In genomic region chr2:102063948-102064678, GRCh38 we compare ENCODE assay signal across 8 cellular contexts.
DNase-seq lines count a peak whose midpoint lies in the region; ATAC-seq and TF ChIP-seq lines count a peak whose summit lies in the region.

No MANE protein-coding gene starts in this region.

- no peak for TF ChIP-seq CTCF in tibial nerve (IDR thresholded peaks at IDR 0.05)
- TF ChIP-seq CTCF in CD8-positive, alpha-beta T cell (IDR thresholded peaks at IDR 0.05), result no peak

- peaks cover 7 to 8% of the 10 kb centered on the region in 2 donors for H3K4me1 ChIP-seq in esophagus (ENCODE audit: control insufficient read depth in 2 of 2, insufficient read depth in 2 of 2, low read length in 1 of 2)
- H3K4me1 ChIP-seq in mucosa of stomach (ENCODE audit: control insufficient read depth, insufficient read depth, low read length), result peaks cover 38% of the 10 kb centered on the region
- H3K4me1 ChIP-seq in tibial nerve, result peaks cover 0 to 43% (median 16%) of the 10 kb centered on the region in 4 donors
- no peaks in the 10 kb centered on the region for H3K4me1 ChIP-seq in CD8-positive, alpha-beta T cell (ENCODE audit: insufficient read depth, low read length)

- CTCF ChIA-PET in activated naive CD4-positive, alpha-beta T cell treated with anti-CD3 and anti-CD28 coated beads, Interleukin-2, amount 10 ng/mL, durations not matched to agents 7 days and 5 days (lab: Charles Lee), result interaction anchor here (0.6 to 1.3 kb wide), 2 partner anchors 16 to 56 kb away, joined by 3 to 4 read pairs; no protein-coding TSS in a partner anchor
- CTCF ChIA-PET in CD8-positive, alpha-beta T cell (lab: Charles Lee), result interaction anchor here (0.6 to 1.7 kb wide), 4 partner anchors 9 to 1314 kb away, joined by 3 to 8 read pairs (median 4); no protein-coding TSS in a partner anchor

- H3K9me3 Mint-ChIP-seq in activated naive CD4-positive, alpha-beta T cell treated with anti-CD3 and anti-CD28 coated beads, Interleukin-2, amount 50 U/mL, for 72 hours, result peaks cover 0 to 17% of the 10 kb centered on the region in 2 donors
- H3K9me3 Mint-ChIP-seq in activated naive CD4-positive, alpha-beta T cell treated with anti-CD3 and anti-CD28 coated beads, Interleukin-2, amount 10 ng/mL, durations not matched to agents 7 days and 5 days, result peaks cover 3% of the 10 kb centered on the region
- no peaks in the 10 kb centered on the region for H3K9me3 Mint-ChIP-seq in CD8-positive, alpha-beta T cell

- no peak overlapping the region for H3K27ac Mint-ChIP-seq in activated naive CD4-positive, alpha-beta T cell treated with anti-CD3 and anti-CD28 coated beads, Interleukin-2, amount 50 U/mL, for 72 hours
- H3K27ac Mint-ChIP-seq in activated naive CD4-positive, alpha-beta T cell treated with anti-CD3 and anti-CD28 coated beads, Interleukin-2, amount 10 ng/mL, durations not matched to agents 7 days and 5 days, result no peak overlapping the region
- peak overlapping the region; percentile 49 for H3K27ac Mint-ChIP-seq in T-helper 17 cell
- H3K27ac Mint-ChIP-seq in CD8-positive, alpha-beta T cell, result no peak overlapping the region

- peak overlapping the region; percentile 25 for H3K9ac ChIP-seq in mucosa of stomach (ENCODE audit: low read length)

- H3K27ac ChIP-seq in esophagus (ENCODE audit: low read depth in 2 of 2, low read length in 1 of 2) (peak overlapping the region; percentile 85 to 95), tibial nerve (peak overlapping the region; percentile 61 to 92 (median 88))
- no peak overlapping the region for H3K27ac ChIP-seq in CD8-positive, alpha-beta T cell (ENCODE audit: low read depth, low read length)

- H3K27me3 ChIP-seq in esophagus (ENCODE audit: control insufficient read depth in 1 of 2, insufficient read depth in 2 of 2, low read length in 2 of 2), result no peaks in the 10 kb centered on the region
- no peaks in the 10 kb centered on the region for H3K27me3 ChIP-seq in mucosa of stomach (ENCODE audit: control insufficient read depth, insufficient read depth, low read length)
- H3K27me3 ChIP-seq in tibial nerve, result no peaks in the 10 kb centered on the region
- H3K27me3 ChIP-seq in CD8-positive, alpha-beta T cell (ENCODE audit: insufficient read depth, low read length), result no peaks in the 10 kb centered on the region

- intact Hi-C loops in CD8-positive, alpha-beta T cell (cut with DNase I, micrococcal nuclease), result no loop called here

- peak; percentile 32 to 86 for TF ChIP-seq EP300 in tibial nerve (IDR thresholded peaks at IDR 0.05)

- no peak for TF ChIP-seq POLR2A in tibial nerve (IDR thresholded peaks at IDR 0.05)

- POLR2A ChIA-PET in CD8-positive, alpha-beta T cell (lab: Charles Lee), result no interaction called here

- no peak for DNase-seq in activated naive CD4-positive, alpha-beta T cell treated with anti-CD3 and anti-CD28 coated beads, Interleukin-2, amount 50 U/mL, for 72 hours (ENCODE audit: low spot score in 2 of 2)
- DNase-seq in activated naive CD4-positive, alpha-beta T cell treated with anti-CD3 and anti-CD28 coated beads, Interleukin-2, amount 10 ng/mL, durations not matched to agents 7 days and 5 days, result no peak
- DNase-seq in T-helper 17 cell, result no peak
- peak; percentile 70 to 85 for DNase-seq in tibial nerve (ENCODE audit: low spot score in 2 of 2)
- DNase-seq in CD8-positive, alpha-beta T cell, result no peak

- H3K36me3 ChIP-seq in esophagus (ENCODE audit: control insufficient read depth in 2 of 2, insufficient read depth in 2 of 2, low read length in 1 of 2), result no peaks in the 10 kb centered on the region
- H3K36me3 ChIP-seq in mucosa of stomach (ENCODE audit: control insufficient read depth, insufficient read depth, low read length), result no peaks in the 10 kb centered on the region
- no peaks in the 10 kb centered on the region for H3K36me3 ChIP-seq in tibial nerve
- H3K36me3 ChIP-seq in CD8-positive, alpha-beta T cell (ENCODE audit: insufficient read depth, low read length), result no peaks in the 10 kb centered on the region

- no peak overlapping the region for H3K4me3 ChIP-seq in esophagus (ENCODE audit: low read depth in 1 of 2, low read length in 2 of 2)
- no peak overlapping the region for H3K4me3 ChIP-seq in mucosa of stomach (ENCODE audit: low read length)
- H3K4me3 ChIP-seq in tibial nerve, result no peak overlapping the region
- H3K4me3 ChIP-seq in CD8-positive, alpha-beta T cell (ENCODE audit: low read depth, low read length), result no peak overlapping the region

- H3K27me3 Mint-ChIP-seq in activated naive CD4-positive, alpha-beta T cell treated with anti-CD3 and anti-CD28 coated beads, Interleukin-2, amount 10 ng/mL, durations not matched to agents 7 days and 5 days, result no peaks in the 10 kb centered on the region
- no peaks in the 10 kb centered on the region for H3K27me3 Mint-ChIP-seq in T-helper 17 cell
- H3K27me3 Mint-ChIP-seq in CD8-positive, alpha-beta T cell (ENCODE audit: low read depth), result no peaks in the 10 kb centered on the region

- ATAC-seq in activated naive CD4-positive, alpha-beta T cell treated with anti-CD3 and anti-CD28 coated beads, Interleukin-2, amount 50 U/mL, for 72 hours, result peak; percentile 4 to 17
- peak; percentile 42 for ATAC-seq in T-helper 17 cell
- ATAC-seq in CD8-positive, alpha-beta T cell, result no peak
- no peak for ATAC-seq in GM18861 (IDR thresholded peaks at IDR 0.05; ENCODE audit: unreplicated experiment)

- peaks cover 21% of the 10 kb centered on the region for H3K4me1 Mint-ChIP-seq in activated naive CD4-positive, alpha-beta T cell treated with anti-CD3 and anti-CD28 coated beads, Interleukin-2, amount 10 ng/mL, durations not matched to agents 7 days and 5 days
- peaks cover 19% of the 10 kb centered on the region for H3K4me1 Mint-ChIP-seq in T-helper 17 cell
- H3K4me1 Mint-ChIP-seq in CD8-positive, alpha-beta T cell (ENCODE audit: low read depth), result no peaks in the 10 kb centered on the region

- H3K9me3 ChIP-seq in T-helper 17 cell (ENCODE audit: control insufficient read depth, low read length, poor library complexity, severe bottlenecking), result no peaks in the 10 kb centered on the region
- H3K9me3 ChIP-seq in esophagus (ENCODE audit: control insufficient read depth in 2 of 2, insufficient read depth in 1 of 2, low read depth in 1 of 2, low read length in 1 of 2), result peaks cover 0 to 4% of the 10 kb centered on the region in 2 donors
- H3K9me3 ChIP-seq in mucosa of stomach (ENCODE audit: control insufficient read depth, low read length), result no peaks in the 10 kb centered on the region
- H3K9me3 ChIP-seq in tibial nerve, result no peaks in the 10 kb centered on the region
- no peaks in the 10 kb centered on the region for H3K9me3 ChIP-seq in CD8-positive, alpha-beta T cell (ENCODE audit: low read length)

- WGBS in esophagus, 2 donors, result 16 to 22% methylated on average over 9 of the region's 9 CpGs
- WGBS in tibial nerve, 2 donors, result 20 to 23% methylated on average over 9 of the region's 9 CpGs

- no peak overlapping the region for H3K4me3 Mint-ChIP-seq in activated naive CD4-positive, alpha-beta T cell treated with anti-CD3 and anti-CD28 coated beads, Interleukin-2, amount 10 ng/mL, durations not matched to agents 7 days and 5 days
- H3K4me3 Mint-ChIP-seq in T-helper 17 cell, result no peak overlapping the region
- H3K4me3 Mint-ChIP-seq in CD8-positive, alpha-beta T cell, result no peak overlapping the region

- H3K36me3 Mint-ChIP-seq in activated naive CD4-positive, alpha-beta T cell treated with anti-CD3 and anti-CD28 coated beads, Interleukin-2, amount 50 U/mL, for 72 hours, result peaks cover 10 to 22% of the 10 kb centered on the region in 2 donors
- H3K36me3 Mint-ChIP-seq in activated naive CD4-positive, alpha-beta T cell treated with anti-CD3 and anti-CD28 coated beads, Interleukin-2, amount 10 ng/mL, durations not matched to agents 7 days and 5 days, result no peaks in the 10 kb centered on the region
- H3K36me3 Mint-ChIP-seq in T-helper 17 cell (ENCODE audit: low read depth), result peaks cover 2% of the 10 kb centered on the region
- no peaks in the 10 kb centered on the region for H3K36me3 Mint-ChIP-seq in CD8-positive, alpha-beta T cell

Comparison
In these comparisons a context has a peak if more than half of its experiments do, and no peak if none do; other contexts are left out.
1. ATAC-seq: peak in activated naive CD4-positive, alpha-beta T cell treated with anti-CD3 and anti-CD28 coated beads, Interleukin-2, amount 50 U/mL, for 72 hours (2 of 2) and T-helper 17 cell (single experiment); none in CD8-positive, alpha-beta T cell (single experiment) and GM18861 (single experiment).
2. DNase-seq: peak in tibial nerve (2 of 2); none in activated naive CD4-positive, alpha-beta T cell treated with anti-CD3 and anti-CD28 coated beads, Interleukin-2, amount 50 U/mL, for 72 hours (0 of 2), activated naive CD4-positive, alpha-beta T cell treated with anti-CD3 and anti-CD28 coated beads, Interleukin-2, amount 10 ng/mL, durations not matched to agents 7 days and 5 days (single experiment), T-helper 17 cell (0 of 3) and CD8-positive, alpha-beta T cell (0 of 7).